ENCODE assay signal across 1 cellular context in the genomic region with DNA sequence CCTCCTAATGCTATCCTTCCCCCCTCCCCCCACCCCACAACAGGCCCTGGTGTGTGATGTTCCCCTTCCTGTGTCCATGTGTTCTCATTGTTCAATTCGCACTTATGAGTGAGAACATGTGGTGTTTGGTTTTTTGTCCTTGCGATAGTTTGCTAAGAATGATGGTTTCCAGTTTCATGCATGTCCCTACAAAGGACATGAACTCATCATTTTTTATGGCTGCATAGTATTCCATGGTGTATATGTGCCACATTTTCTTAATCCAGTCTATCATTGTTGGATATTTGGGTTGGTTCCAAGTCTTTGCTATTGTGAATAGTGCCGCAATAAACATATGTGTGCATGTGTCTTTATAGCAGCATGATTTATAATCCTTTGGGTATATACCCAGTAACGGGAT. TPM values are rescaled to one million over a fixed set of nuclear protein-coding genes. Genes with fewer than 3 reads are reported as not detected.
"Had no signal": no experiment of that assay in that cellular context is flagged by ENCODE, and none has a peak within 500 bp of the region (broad histone marks: within the 10 kb centered on the region; RNA-seq: fewer than 3 reads in every experiment).

No MANE protein-coding gene starts in this region.

RNA-seq across cellular contexts. Expression of a gene that starts 32.3 kb away (rescaled TPM):
- polyA plus RNA-seq: naive thymus-derived CD4-positive, alpha-beta T cell had no signal
